14 cellular contexts compared by ENCODE assay signal in the genomic region with DNA sequence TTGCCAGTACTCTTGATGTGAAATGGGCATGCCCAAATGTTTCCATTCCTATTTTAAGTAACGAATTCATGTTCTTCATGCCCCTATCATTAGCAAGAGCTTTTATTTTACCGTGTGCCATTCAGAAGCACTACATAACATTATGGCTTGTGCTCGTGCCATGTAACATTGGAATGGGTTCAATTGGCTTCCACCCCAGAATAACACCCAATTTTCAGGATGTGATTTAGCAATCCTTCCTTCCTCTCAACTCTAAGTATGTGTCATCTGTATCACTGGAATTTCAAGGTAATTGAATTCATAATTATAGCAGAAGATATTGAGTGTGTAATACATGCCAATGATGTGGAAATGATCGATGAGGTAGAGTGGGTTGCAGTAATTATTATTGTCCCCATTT.
A peak's percentile ranks its signal among the peaks of the same experiment; 100 is the strongest.
DNase-seq lines count a peak whose midpoint lies in the region; FAIRE-seq and TF ChIP-seq lines count a peak whose summit lies in the region.
"Had no signal": no experiment of that assay in that cellular context is flagged by ENCODE, and none has a peak within 500 bp of the region (broad histone marks: within the 10 kb centered on the region; RNA-seq: fewer than 3 reads in every experiment).

No MANE protein-coding gene starts in this region.

- no peak overlapping the region for H3K9ac ChIP-seq in BLaER1 treated with 17β-estradiol and CSF1 and Interleukin-3, amounts not matched to agents 10 nM and 100 nM

- peaks cover 0 to 34% (median 0%) of the 10 kb centered on the region in 11 experiments; a peak in 3 of 22 replicates for H3K36me3 ChIP-seq in BLaER1 treated with 17β-estradiol and CSF1 and Interleukin-3, amounts not matched to agents 10 nM and 100 nM
- no peaks in the 10 kb centered on the region for H3K36me3 ChIP-seq in bronchial epithelial cell (ENCODE audit: control insufficient read depth, insufficient read depth, low read length)
- H3K36me3 ChIP-seq: HAP-1 had no signal

- H3K4me1 ChIP-seq in BLaER1 treated with 17β-estradiol and CSF1 and Interleukin-3, amounts not matched to agents 10 nM and 100 nM = peaks cover 39 to 53% (median 47%) of the 10 kb centered on the region in 10 experiments
- H3K4me1 ChIP-seq: Caco-2, HAP-1 had no signal

- H3K4me2 ChIP-seq in BLaER1 treated with 17β-estradiol and CSF1 and Interleukin-3, amounts not matched to agents 10 nM and 100 nM = peak overlapping the region in 6 of 11 experiments; percentile 8 to 42 (median 24); a peak in 8 of 22 replicates

- TF ChIP-seq CTCF in bronchial epithelial cell (IDR thresholded peaks at IDR 0.05; ENCODE audit: insufficient read depth, low read length, severe bottlenecking) = no peak
- no peak for TF ChIP-seq CTCF in fibroblast of pulmonary artery (IDR thresholded peaks at IDR 0.05; ENCODE audit: low read length, missing control alignments)

- TF ChIP-seq POLR2A in GM12891 (IDR thresholded peaks at IDR 0.05; ENCODE audit: low read depth, low read length) = no peak

- 0 out of 22 replicates have a peak, but pooled peaks cover 0 to 3% (median 0%) of the 10 kb centered on the region in 11 experiments for H4K20me1 ChIP-seq in BLaER1 treated with 17β-estradiol and CSF1 and Interleukin-3, amounts not matched to agents 10 nM and 100 nM

- H3K27ac ChIP-seq in BLaER1 treated with 17β-estradiol and CSF1 and Interleukin-3, amounts not matched to agents 10 nM and 100 nM = no peak overlapping the region

- FAIRE-seq in bronchial epithelial cell (lab: Jason Lieb, UNC) = no peak
- FAIRE-seq in GM12891 (lab: Jason Lieb, UNC) = no peak
- FAIRE-seq: A204.1, GM12892, H1 had no signal

- peaks cover 9 to 23% (median 20%) of the 10 kb centered on the region in 11 experiments; a peak in 18 of 22 replicates for H3K9me3 ChIP-seq in BLaER1 treated with 17β-estradiol and CSF1 and Interleukin-3, amounts not matched to agents 10 nM and 100 nM (replicated peaks in 1 of 11)
- H3K9me3 ChIP-seq: Caco-2, HAP-1 had no signal

- H3K4me3 ChIP-seq in BLaER1 treated with 17β-estradiol and CSF1 and Interleukin-3, amounts not matched to agents 10 nM and 100 nM = no peak overlapping the region
- no peak overlapping the region for H3K4me3 ChIP-seq in bronchial epithelial cell (ENCODE audit: low read depth, low read length)
- H3K4me3 ChIP-seq in fibroblast of pulmonary artery (replicated peaks; ENCODE audit: low read depth, low read length) = no peak overlapping the region
- H3K4me3 ChIP-seq: HAP-1 had no signal

- in situ Hi-C loops in G401 (cut with HindIII; ENCODE audit: low sequenced_read_pairs) = no loop called here

- DNase-seq in NCI-H446 treated with DMSO at 0.1 percent for 48 hours (lab: John Stamatoyannopoulos, UW) = peak; percentile 54
- peak; percentile 67 for DNase-seq in bronchial epithelial cell (ENCODE audit: low read depth)
- peak; percentile 48 for DNase-seq in fibroblast of pulmonary artery (ENCODE audit: low read depth)
- DNase-seq in G401 (ENCODE audit: low spot score) = no peak
- DNase-seq in activated CD8-positive, alpha-beta memory T cell treated with anti-CD3 and anti-CD28 coated beads, Interleukin-2, amount 50 U/mL, for 4 hours = no peak
- DNase-seq in GM12891 (ENCODE audit: insufficient read length, low spot score) = no peak
- no peak for DNase-seq in Ammon's horn (ENCODE audit: low spot score)
- DNase-seq: Caco-2; CD8-positive, alpha-beta memory T cell had no signal

- H3K27me3 ChIP-seq in BLaER1 treated with 17β-estradiol and CSF1 and Interleukin-3, amounts not matched to agents 10 nM and 100 nM = no peaks in the 10 kb centered on the region
- no peaks in the 10 kb centered on the region for H3K27me3 ChIP-seq in bronchial epithelial cell (ENCODE audit: control insufficient read depth, insufficient read depth, low read length)

TF ChIP-seq in GM12891, 5 proteins besides CTCF, POLR2A, EP300 and RAD21:
- TF ChIP-seq SPI1 (IDR thresholded peaks at IDR 0.05; ENCODE audit: low read depth, low read length) (no peak), POU2F2 (IDR thresholded peaks at IDR 0.05; ENCODE audit: low read depth, low read length) (no peak), TAF1 (IDR thresholded peaks at IDR 0.05; ENCODE audit: low read depth, low read length) (no peak), POLR2AphosphoS5 (IDR thresholded peaks at IDR 0.05; ENCODE audit: low read depth, low read length) (no peak), PAX5 (IDR thresholded peaks at IDR 0.05; ENCODE audit: insufficient read depth, low read length, severe bottlenecking) (no peak)

Comparison
In these comparisons a context has a peak if more than half of its experiments do, and no peak if none do; other contexts are left out.
1. DNase-seq: peak in NCI-H446 treated with DMSO at 0.1 percent for 48 hours (single experiment), bronchial epithelial cell (single experiment) and fibroblast of pulmonary artery (single experiment); none in G401 (single experiment), activated CD8-positive, alpha-beta memory T cell treated with anti-CD3 and anti-CD28 coated beads, Interleukin-2, amount 50 U/mL, for 4 hours (single experiment), GM12891 (single experiment) and Ammon's horn (single experiment).